9 cellular contexts compared by ENCODE assay signal in the genomic region with DNA sequence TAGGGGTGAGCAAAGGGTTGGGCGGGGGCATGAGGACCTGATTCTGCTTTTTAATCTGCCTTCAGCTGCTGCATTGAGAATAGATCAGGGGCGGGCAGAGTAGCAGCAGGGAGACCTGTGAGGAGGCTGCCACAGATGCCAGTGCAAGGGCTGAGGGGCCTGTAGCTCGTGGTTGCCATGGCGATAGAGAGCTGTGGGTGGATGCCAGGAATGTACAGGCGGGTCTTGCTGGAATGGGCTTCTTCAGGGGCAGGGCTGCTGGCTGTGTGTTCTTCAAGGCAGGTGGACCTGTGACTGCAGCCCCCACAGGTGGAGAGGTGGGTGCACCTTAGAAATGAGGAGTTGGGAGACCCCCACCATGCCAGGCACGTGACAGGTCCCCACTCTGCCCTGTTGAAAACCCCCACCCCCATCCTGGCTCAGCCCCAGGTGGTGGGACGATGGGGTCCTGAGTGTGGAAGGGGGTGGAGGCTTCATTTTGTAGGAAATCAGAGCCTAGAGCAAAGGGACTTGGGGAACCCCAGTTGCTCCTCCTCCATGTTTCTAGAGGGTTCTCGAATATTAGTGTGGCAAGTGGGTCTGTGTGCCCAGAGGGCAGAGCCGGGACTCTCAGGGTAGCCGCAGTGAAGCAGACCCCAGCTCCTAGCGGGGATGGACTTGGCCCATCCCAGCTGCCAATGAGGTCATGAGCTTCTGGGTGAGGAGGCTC. TPM values are rescaled to one million over a fixed set of nuclear protein-coding genes. Genes with fewer than 3 reads are reported as not detected.
DNase-seq lines count a peak whose midpoint lies in the region; ATAC-seq and TF ChIP-seq lines count a peak whose summit lies in the region.
"Had no signal": no experiment of that assay in that cellular context is flagged by ENCODE, and none has a peak within 500 bp of the region (broad histone marks: within the 10 kb centered on the region; RNA-seq: fewer than 3 reads in every experiment).

No MANE protein-coding gene starts in this region.

- H3K36me3 ChIP-seq in osteoblast (ENCODE audit: insufficient read depth, low read length): peaks cover 31% of the 10 kb centered on the region
- no peaks in the 10 kb centered on the region for H3K36me3 ChIP-seq in uterus

- H3K4me1 ChIP-seq in osteoblast (ENCODE audit: insufficient read depth, low read length): peaks cover 28% of the 10 kb centered on the region
- peaks cover 0 to 15% of the 10 kb centered on the region in 2 donors for H3K4me1 ChIP-seq in uterus

- H3K79me2 ChIP-seq in osteoblast (ENCODE audit: insufficient read depth, low read length): peaks cover 53% of the 10 kb centered on the region

- H3K27ac ChIP-seq in osteoblast (ENCODE audit: low read depth, low read length) (no peak overlapping the region), uterus (peak overlapping the region in 1 of 2 donors; percentile 41)

- H3K27ac Mint-ChIP-seq in brain: peak overlapping the region in 4 of 5 experiments; percentile 83 to 96 (median 92)

- H3K27me3 ChIP-seq in osteoblast (ENCODE audit: insufficient read depth, low read length): no peaks in the 10 kb centered on the region
- H3K27me3 ChIP-seq in uterus: no peaks in the 10 kb centered on the region

- peak overlapping the region in 4 of 5 experiments; percentile 35 to 72 (median 54) for H3K4me3 Mint-ChIP-seq in brain

- no peak overlapping the region for H3K4me3 ChIP-seq in osteoblast (ENCODE audit: insufficient read depth, low read length)
- no peak overlapping the region for H3K4me3 ChIP-seq in uterus

- H3K9me3 Mint-ChIP-seq in brain: no peaks in the 10 kb centered on the region

- no peak overlapping the region for H3K4me2 ChIP-seq in osteoblast (ENCODE audit: insufficient read depth, low read length)

- TF ChIP-seq POLR2A in uterus (IDR thresholded peaks at IDR 0.05): no peak

- ATAC-seq in HG03159 (IDR thresholded peaks at IDR 0.05; ENCODE audit: unreplicated experiment): no peak

- peaks cover 19% of the 10 kb centered on the region for H3K36me3 Mint-ChIP-seq in brain

- peak; percentile 14 for DNase-seq in NCI-H146 (lab: John Stamatoyannopoulos, UW)
- DNase-seq in NCI-H146 treated with DMSO at 0.1 percent for 48 hours (lab: John Stamatoyannopoulos, UW; ENCODE audit: unreplicated experiment): no peak
- peak; percentile 64 for DNase-seq in NCI-H1105 treated with DMSO at 0.1 percent for 48 hours (lab: John Stamatoyannopoulos, UW)
- DNase-seq in osteoblast (ENCODE audit: insufficient read length, low spot score, missing footprints): peak; percentile 86
- no peak for DNase-seq in RKO (ENCODE audit: low spot score)
- no peak for DNase-seq in uterus
- DNase-seq: activated naive CD4-positive, alpha-beta T cell treated with Interleukin-2 at 50 U/mL for 16 hours had no signal

- no peaks in the 10 kb centered on the region for H3K27me3 Mint-ChIP-seq in brain

- H3K9me3 ChIP-seq in osteoblast (ENCODE audit: low read depth, low read length): no peaks in the 10 kb centered on the region
- no peaks in the 10 kb centered on the region for H3K9me3 ChIP-seq in uterus

- intact Hi-C loops in uterus (cut with DNase I; ENCODE audit: low total_unique reads): no loop called here

- peaks cover 55% of the 10 kb centered on the region for H3K4me1 Mint-ChIP-seq in brain

- H4K20me1 ChIP-seq in osteoblast (ENCODE audit: insufficient read depth, low read length): peaks cover 65% of the 10 kb centered on the region

- no peak for TF ChIP-seq CTCF in brain (conservative IDR thresholded peaks at IDR 0.05)
- TF ChIP-seq CTCF in osteoblast (IDR thresholded peaks at IDR 0.05; ENCODE audit: extremely low read depth, low read depth, low read length): no peak
- no peak for TF ChIP-seq CTCF in uterus (IDR thresholded peaks at IDR 0.05)

- H2AFZ ChIP-seq in osteoblast (ENCODE audit: low read length): no peak overlapping the region

RNA-seq across cellular contexts. Expression of a gene that starts 38.3 kb away (rescaled TPM):
- polyA plus RNA-seq in brain (ENCODE audit: insufficient read depth, low read depth, low replicate concordance): 5.2 TPM
- total RNA-seq in osteoblast: 76.6 and 86.5 TPM in 2 replicates
- total RNA-seq in uterus: 10 to 100 TPM; 15.9 to 37.5 (median 18.0) TPM

Comparison
In these comparisons a context has a peak if more than half of its experiments do, and no peak if none do; other contexts are left out.
1. DNase-seq: peak in NCI-H146 (single experiment), NCI-H1105 treated with DMSO at 0.1 percent for 48 hours (single experiment) and osteoblast (single experiment); none in NCI-H146 treated with DMSO at 0.1 percent for 48 hours (single experiment), RKO (single experiment) and uterus (0 of 2).